In the genomic region with DNA sequence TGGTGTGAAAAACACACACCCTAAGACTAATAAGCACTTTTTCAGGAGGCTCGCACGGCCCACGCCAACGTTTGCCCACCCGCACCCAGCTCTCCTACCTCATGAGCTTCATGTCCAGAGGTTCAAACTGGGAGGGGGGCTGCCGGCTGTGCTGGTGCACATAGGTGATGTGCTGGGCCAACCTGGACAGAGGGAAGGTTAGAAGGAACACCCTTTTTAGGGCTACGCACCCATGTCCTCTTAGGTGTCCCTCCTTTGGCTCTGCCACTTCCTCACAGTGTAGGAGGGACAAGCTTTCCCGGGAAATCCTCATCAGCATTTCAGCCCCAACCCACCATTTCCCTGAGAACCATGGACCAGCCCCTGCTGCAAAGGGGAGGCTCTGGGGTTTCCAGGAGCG, we compare ENCODE assay signal across 1 cellular context.
TF ChIP-seq lines count a peak whose summit lies in the region.

No MANE protein-coding gene starts in this region.

TF ChIP-seq in SK-N-SH treated with all-trans-retinoic acid at 6 μM for 48 hours, 23 proteins besides CTCF, POLR2A, EP300 and RAD21 (continued from another document):
- no peak for TF ChIP-seq CREB5 (CRISPR knock-in tag; IDR thresholded peaks at IDR 0.05; ENCODE audit: low read depth)
